2 cellular contexts compared by ENCODE assay signal in genomic region chr16:24683250-24683649, GRCh38.
TF ChIP-seq lines count a peak whose summit lies in the region.

No MANE protein-coding gene starts in this region.

TF ChIP-seq in GM23338, 12 proteins besides CTCF, POLR2A, EP300 and RAD21 (continued from another document):
- no peak for TF ChIP-seq ZNF462 (CRISPR knock-in tag; IDR thresholded peaks at IDR 0.05)
- no peak for TF ChIP-seq EZH2phosphoT487 (IDR thresholded peaks at IDR 0.05; ENCODE audit: unreplicated experiment)
- TF ChIP-seq ZNF331 (CRISPR knock-in tag; IDR thresholded peaks at IDR 0.05; ENCODE audit: low read depth), result no peak
- TF ChIP-seq ETS1 (IDR thresholded peaks at IDR 0.05), result no peak
- no peak for TF ChIP-seq ZNF114 (CRISPR knock-in tag; IDR thresholded peaks at IDR 0.05)

TF ChIP-seq in IMR-90, 13 proteins besides CTCF, POLR2A, EP300 and RAD21 (continued from another document):
- TF ChIP-seq BHLHE40 (IDR thresholded peaks at IDR 0.05; ENCODE audit: low read depth, low read length), result no peak
- TF ChIP-seq USF2 (IDR thresholded peaks at IDR 0.05; ENCODE audit: low read depth, low read length), result no peak
